ENCODE assay signal across 1 cellular context in the genomic region with DNA sequence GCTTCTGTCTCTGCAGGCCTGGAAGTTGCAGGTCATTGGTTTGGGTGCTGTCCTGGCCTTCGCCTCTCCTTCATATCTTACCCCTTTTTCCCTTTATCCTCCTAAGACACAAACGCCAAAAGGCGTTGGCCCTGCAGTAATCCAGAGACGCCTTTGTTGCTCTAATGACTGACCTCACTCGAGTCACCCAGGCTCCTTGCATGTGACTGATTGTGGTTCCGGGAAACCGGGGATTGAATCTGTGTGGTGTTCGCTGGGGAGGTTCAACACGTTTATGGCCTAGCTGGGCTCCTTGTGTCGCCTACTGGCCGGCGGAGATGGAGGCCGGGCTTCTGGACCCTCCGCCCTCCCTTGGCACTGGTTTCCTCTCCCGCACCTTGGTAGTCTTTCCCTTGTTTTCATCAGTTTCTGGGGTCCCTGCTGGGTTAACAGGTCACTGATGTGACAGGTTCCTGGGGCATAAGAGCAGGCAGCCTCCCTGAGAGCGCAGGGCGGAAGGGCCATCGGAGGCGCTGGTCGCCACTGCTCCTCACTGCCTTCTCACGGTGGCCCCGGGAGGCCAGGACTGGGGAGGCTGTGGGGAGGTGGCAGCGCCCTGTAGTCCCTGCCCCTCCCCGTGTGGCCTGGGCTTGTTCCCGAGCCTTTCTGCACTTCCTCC.
TF ChIP-seq lines count a peak whose summit lies in the region.

No MANE protein-coding gene starts in this region.

TF ChIP-seq in GM23338, 12 proteins besides CTCF, POLR2A, EP300 and RAD21 (continued from another document):
- TF ChIP-seq, protein P1, sequence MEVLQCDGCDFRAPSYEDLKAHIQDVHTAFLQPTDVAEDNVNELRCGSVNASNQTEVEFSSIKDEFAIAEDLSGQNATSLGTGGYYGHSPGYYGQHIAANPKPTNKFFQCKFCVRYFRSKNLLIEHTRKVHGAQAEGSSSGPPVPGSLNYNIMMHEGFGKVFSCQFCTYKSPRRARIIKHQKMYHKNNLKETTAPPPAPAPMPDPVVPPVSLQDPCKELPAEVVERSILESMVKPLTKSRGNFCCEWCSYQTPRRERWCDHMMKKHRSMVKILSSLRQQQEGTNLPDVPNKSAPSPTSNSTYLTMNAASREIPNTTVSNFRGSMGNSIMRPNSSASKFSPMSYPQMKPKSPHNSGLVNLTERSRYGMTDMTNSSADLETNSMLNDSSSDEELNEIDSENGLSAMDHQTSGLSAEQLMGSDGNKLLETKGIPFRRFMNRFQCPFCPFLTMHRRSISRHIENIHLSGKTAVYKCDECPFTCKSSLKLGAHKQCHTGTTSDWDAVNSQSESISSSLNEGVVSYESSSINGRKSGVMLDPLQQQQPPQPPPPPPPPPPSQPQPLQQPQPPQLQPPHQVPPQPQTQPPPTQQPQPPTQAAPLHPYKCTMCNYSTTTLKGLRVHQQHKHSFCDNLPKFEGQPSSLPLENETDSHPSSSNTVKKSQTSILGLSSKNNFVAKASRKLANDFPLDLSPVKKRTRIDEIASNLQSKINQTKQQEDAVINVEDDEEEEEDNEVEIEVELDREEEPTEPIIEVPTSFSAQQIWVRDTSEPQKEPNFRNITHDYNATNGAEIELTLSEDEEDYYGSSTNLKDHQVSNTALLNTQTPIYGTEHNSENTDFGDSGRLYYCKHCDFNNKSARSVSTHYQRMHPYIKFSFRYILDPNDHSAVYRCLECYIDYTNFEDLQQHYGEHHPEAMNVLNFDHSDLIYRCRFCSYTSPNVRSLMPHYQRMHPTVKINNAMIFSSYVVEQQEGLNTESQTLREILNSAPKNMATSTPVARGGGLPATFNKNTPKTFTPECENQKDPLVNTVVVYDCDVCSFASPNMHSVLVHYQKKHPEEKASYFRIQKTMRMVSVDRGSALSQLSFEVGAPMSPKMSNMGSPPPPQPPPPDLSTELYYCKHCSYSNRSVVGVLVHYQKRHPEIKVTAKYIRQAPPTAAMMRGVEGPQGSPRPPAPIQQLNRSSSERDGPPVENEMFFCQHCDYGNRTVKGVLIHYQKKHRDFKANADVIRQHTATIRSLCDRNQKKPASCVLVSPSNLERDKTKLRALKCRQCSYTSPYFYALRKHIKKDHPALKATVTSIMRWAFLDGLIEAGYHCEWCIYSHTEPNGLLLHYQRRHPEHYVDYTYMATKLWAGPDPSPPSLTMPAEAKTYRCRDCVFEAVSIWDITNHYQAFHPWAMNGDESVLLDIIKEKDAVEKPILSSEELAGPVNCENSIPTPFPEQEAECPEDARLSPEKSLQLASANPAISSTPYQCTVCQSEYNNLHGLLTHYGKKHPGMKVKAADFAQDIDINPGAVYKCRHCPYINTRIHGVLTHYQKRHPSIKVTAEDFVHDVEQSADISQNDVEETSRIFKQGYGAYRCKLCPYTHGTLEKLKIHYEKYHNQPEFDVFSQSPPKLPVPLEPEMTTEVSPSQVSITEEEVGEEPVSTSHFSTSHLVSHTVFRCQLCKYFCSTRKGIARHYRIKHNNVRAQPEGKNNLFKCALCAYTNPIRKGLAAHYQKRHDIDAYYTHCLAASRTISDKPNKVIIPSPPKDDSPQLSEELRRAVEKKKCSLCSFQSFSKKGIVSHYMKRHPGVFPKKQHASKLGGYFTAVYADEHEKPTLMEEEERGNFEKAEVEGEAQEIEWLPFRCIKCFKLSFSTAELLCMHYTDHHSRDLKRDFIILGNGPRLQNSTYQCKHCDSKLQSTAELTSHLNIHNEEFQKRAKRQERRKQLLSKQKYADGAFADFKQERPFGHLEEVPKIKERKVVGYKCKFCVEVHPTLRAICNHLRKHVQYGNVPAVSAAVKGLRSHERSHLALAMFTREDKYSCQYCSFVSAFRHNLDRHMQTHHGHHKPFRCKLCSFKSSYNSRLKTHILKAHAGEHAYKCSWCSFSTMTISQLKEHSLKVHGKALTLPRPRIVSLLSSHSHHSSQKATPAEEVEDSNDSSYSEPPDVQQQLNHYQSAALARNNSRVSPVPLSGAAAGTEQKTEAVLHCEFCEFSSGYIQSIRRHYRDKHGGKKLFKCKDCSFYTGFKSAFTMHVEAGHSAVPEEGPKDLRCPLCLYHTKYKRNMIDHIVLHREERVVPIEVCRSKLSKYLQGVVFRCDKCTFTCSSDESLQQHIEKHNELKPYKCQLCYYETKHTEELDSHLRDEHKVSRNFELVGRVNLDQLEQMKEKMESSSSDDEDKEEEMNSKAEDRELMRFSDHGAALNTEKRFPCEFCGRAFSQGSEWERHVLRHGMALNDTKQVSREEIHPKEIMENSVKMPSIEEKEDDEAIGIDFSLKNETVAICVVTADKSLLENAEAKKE (CRISPR knock-in tag; IDR thresholded peaks at IDR 0.05), result no peak
- no peak for TF ChIP-seq EZH2 (IDR thresholded peaks at IDR 0.05; ENCODE audit: low read depth, unreplicated experiment)
- no peak for TF ChIP-seq EZH2phosphoT487 (IDR thresholded peaks at IDR 0.05; ENCODE audit: unreplicated experiment)
- TF ChIP-seq, protein P2, sequence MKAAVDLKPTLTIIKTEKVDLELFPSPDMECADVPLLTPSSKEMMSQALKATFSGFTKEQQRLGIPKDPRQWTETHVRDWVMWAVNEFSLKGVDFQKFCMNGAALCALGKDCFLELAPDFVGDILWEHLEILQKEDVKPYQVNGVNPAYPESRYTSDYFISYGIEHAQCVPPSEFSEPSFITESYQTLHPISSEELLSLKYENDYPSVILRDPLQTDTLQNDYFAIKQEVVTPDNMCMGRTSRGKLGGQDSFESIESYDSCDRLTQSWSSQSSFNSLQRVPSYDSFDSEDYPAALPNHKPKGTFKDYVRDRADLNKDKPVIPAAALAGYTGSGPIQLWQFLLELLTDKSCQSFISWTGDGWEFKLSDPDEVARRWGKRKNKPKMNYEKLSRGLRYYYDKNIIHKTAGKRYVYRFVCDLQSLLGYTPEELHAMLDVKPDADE (IDR thresholded peaks at IDR 0.05), result no peak
- TF ChIP-seq, protein P3, sequence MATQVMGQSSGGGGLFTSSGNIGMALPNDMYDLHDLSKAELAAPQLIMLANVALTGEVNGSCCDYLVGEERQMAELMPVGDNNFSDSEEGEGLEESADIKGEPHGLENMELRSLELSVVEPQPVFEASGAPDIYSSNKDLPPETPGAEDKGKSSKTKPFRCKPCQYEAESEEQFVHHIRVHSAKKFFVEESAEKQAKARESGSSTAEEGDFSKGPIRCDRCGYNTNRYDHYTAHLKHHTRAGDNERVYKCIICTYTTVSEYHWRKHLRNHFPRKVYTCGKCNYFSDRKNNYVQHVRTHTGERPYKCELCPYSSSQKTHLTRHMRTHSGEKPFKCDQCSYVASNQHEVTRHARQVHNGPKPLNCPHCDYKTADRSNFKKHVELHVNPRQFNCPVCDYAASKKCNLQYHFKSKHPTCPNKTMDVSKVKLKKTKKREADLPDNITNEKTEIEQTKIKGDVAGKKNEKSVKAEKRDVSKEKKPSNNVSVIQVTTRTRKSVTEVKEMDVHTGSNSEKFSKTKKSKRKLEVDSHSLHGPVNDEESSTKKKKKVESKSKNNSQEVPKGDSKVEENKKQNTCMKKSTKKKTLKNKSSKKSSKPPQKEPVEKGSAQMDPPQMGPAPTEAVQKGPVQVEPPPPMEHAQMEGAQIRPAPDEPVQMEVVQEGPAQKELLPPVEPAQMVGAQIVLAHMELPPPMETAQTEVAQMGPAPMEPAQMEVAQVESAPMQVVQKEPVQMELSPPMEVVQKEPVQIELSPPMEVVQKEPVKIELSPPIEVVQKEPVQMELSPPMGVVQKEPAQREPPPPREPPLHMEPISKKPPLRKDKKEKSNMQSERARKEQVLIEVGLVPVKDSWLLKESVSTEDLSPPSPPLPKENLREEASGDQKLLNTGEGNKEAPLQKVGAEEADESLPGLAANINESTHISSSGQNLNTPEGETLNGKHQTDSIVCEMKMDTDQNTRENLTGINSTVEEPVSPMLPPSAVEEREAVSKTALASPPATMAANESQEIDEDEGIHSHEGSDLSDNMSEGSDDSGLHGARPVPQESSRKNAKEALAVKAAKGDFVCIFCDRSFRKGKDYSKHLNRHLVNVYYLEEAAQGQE (IDR thresholded peaks at IDR 0.05; ENCODE audit: unreplicated experiment), result no peak
- no peak for TF ChIP-seq ZNF331 (CRISPR knock-in tag; IDR thresholded peaks at IDR 0.05; ENCODE audit: low read depth)
